ENCODE assay signal across 18 cellular contexts in the genomic region with DNA sequence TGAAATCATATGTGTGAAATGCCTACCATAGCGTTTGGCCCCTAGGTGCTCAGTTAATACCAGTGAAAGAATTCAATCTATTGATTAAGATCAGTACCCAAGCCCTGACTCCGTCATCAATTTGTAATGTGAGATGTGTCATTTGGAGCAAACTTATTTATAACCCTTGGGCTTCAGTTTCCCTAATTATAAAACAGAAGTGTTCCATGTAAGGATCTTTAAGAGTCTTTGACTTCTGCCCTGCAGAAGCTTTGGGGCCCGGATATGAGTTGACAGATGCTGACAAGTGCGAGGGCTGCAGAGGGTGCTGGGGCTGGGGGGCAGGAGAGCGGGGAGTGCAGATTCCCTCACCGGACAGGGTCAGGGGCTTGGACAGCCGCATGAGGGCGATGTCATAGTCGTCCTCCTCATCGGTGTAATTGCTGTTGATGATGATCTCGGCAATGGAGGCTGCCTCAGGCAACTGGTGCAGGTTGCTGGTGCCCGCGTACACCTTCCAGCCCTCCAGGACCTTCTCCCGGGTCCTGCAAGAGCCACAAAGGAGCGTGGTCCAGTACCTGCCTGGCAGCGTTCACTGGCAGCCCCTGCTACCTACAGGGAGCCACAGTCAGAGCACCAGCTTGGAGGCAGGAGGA. TPM values are rescaled to one million over a fixed set of nuclear protein-coding genes. Genes with fewer than 3 reads are reported as not detected.
DNase-seq lines count a peak whose midpoint lies in the region; ATAC-seq and TF ChIP-seq lines count a peak whose summit lies in the region.
"Had no signal": no experiment of that assay in that cellular context is flagged by ENCODE, and none has a peak within 500 bp of the region (broad histone marks: within the 10 kb centered on the region; RNA-seq: fewer than 3 reads in every experiment).

No MANE protein-coding gene starts in this region.

- H3K4me2 ChIP-seq in H9 (ENCODE audit: insufficient read depth, insufficient read length, low read length) (peak overlapping the region; percentile 7), trophoblast cell (ENCODE audit: low read length) (no peak overlapping the region)

- H4K91ac ChIP-seq in H9 (ENCODE audit: insufficient read length, low read depth, low read length) = no peak overlapping the region
- no peak overlapping the region for H4K91ac ChIP-seq in trophoblast cell (ENCODE audit: low read depth, low read length)

- H2BK12ac ChIP-seq in H9 (ENCODE audit: insufficient read length, low read depth, low read length) (no peak overlapping the region), trophoblast cell (ENCODE audit: low read length) (no peak overlapping the region)

- H3K56ac ChIP-seq in H9 (ENCODE audit: insufficient read length, low read depth, low read length) = no peak overlapping the region

- no peaks in the 10 kb centered on the region for H3K27me3 Mint-ChIP-seq in activated CD8-positive, alpha-beta T cell treated with anti-CD3 and anti-CD28 coated beads for 36 hours
- H3K27me3 Mint-ChIP-seq in activated CD8-positive, alpha-beta T cell treated with anti-CD3 and anti-CD28 coated beads, Interleukin-2, amount 10 ng/mL, durations not matched to agents 7 days and 5 days (ENCODE audit: low read depth) = no peaks in the 10 kb centered on the region
- peaks cover 6% of the 10 kb centered on the region for H3K27me3 Mint-ChIP-seq in H9 (ENCODE audit: low read depth)
- no peaks in the 10 kb centered on the region for H3K27me3 Mint-ChIP-seq in activated T-helper 2 cell treated with anti-CD3 and anti-CD28 coated beads, Interferon-gamma antibody, Interleukin-2, Interleukin-4, amounts not matched to agents 10 μg/mL and 5 μg/mL and 100 μg/mL, durations not matched to agents 14 hours and 24 hours and 36 hours (ENCODE audit: low read depth)
- H3K27me3 Mint-ChIP-seq: activated naive CD8-positive, alpha-beta T cell had no signal

- no peak overlapping the region for H2BK15ac ChIP-seq in H9 (ENCODE audit: low read depth, low read length)

- H3K4me1 ChIP-seq in H9 (ENCODE audit: insufficient read depth, low read length) = no peaks in the 10 kb centered on the region
- peaks cover 10 to 19% of the 10 kb centered on the region in 2 experiments for H3K4me1 ChIP-seq in trophoblast cell (ENCODE audit: control insufficient read depth in 1 of 2, insufficient read depth in 2 of 2, low read length in 2 of 2)
- H3K4me1 ChIP-seq: breast epithelium, upper lobe of right lung had no signal

- no peak overlapping the region for H3K14ac ChIP-seq in H9 (ENCODE audit: insufficient read depth, low read length)
- no peak overlapping the region for H3K14ac ChIP-seq in trophoblast cell (ENCODE audit: low read length)

- H3K4me3 Mint-ChIP-seq in activated CD8-positive, alpha-beta T cell treated with anti-CD3 and anti-CD28 coated beads for 36 hours = peak overlapping the region; percentile 63
- H3K4me3 Mint-ChIP-seq in activated CD8-positive, alpha-beta T cell treated with anti-CD3 and anti-CD28 coated beads, Interleukin-2, amount 10 ng/mL, durations not matched to agents 7 days and 5 days = no peak overlapping the region
- no peak overlapping the region for H3K4me3 Mint-ChIP-seq in H9
- peak overlapping the region; percentile 71 for H3K4me3 Mint-ChIP-seq in activated T-helper 2 cell treated with anti-CD3 and anti-CD28 coated beads, Interferon-gamma antibody, Interleukin-2, Interleukin-4, amounts not matched to agents 10 μg/mL and 5 μg/mL and 100 μg/mL, durations not matched to agents 14 hours and 24 hours and 36 hours (ENCODE audit: low read depth)

- H3K27me3 ChIP-seq in H9 (ENCODE audit: insufficient read depth, low read length) (no peaks in the 10 kb centered on the region), trophoblast cell (ENCODE audit: insufficient read depth, low read length) (no peaks in the 10 kb centered on the region)
- H3K27me3 ChIP-seq: breast epithelium, neutrophil, upper lobe of right lung had no signal

- POLR2A ChIA-PET in activated CD8-positive, alpha-beta T cell treated with anti-CD3 and anti-CD28 coated beads for 36 hours (lab: Charles Lee) = interaction anchor here (1.2 kb wide), 1 partner anchor 43 kb away, joined by 3 read pairs; no protein-coding TSS in a partner anchor
- POLR2A ChIA-PET in activated CD8-positive, alpha-beta T cell treated with anti-CD3 and anti-CD28 coated beads, Interleukin-2, amount 10 ng/mL, durations not matched to agents 7 days and 5 days (lab: Charles Lee) = no interaction called here

- no peaks in the 10 kb centered on the region for H3K36me3 Mint-ChIP-seq in activated CD8-positive, alpha-beta T cell treated with anti-CD3 and anti-CD28 coated beads for 36 hours (ENCODE audit: low read depth)
- H3K36me3 Mint-ChIP-seq in activated CD8-positive, alpha-beta T cell treated with anti-CD3 and anti-CD28 coated beads, Interleukin-2, amount 10 ng/mL, durations not matched to agents 7 days and 5 days (ENCODE audit: low read depth) = no peaks in the 10 kb centered on the region
- H3K36me3 Mint-ChIP-seq in H9 (ENCODE audit: insufficient read depth in 1 of 3, low read depth in 3 of 3) = no peaks in the 10 kb centered on the region; a peak in 1 of 7 replicates
- H3K36me3 Mint-ChIP-seq in activated T-helper 2 cell treated with anti-CD3 and anti-CD28 coated beads, Interferon-gamma antibody, Interleukin-2, Interleukin-4, amounts not matched to agents 10 μg/mL and 5 μg/mL and 100 μg/mL, durations not matched to agents 14 hours and 24 hours and 36 hours (ENCODE audit: low read depth) = no peaks in the 10 kb centered on the region
- H3K36me3 Mint-ChIP-seq: activated naive CD8-positive, alpha-beta T cell had no signal

- TF ChIP-seq CTCF in activated CD8-positive, alpha-beta T cell treated with anti-CD3 and anti-CD28 coated beads for 36 hours (IDR thresholded peaks at IDR 0.05) = no peak
- TF ChIP-seq CTCF in H9 (conservative IDR thresholded peaks at IDR 0.05) = peak; percentile 13; the same call in 1 of the 3 replicates

- H2AFZ ChIP-seq in H9 (ENCODE audit: low read length) (no peak overlapping the region), trophoblast cell (ENCODE audit: insufficient read depth, low read length, poor library complexity) (no peak overlapping the region)

- H4K5ac ChIP-seq in H9 (ENCODE audit: insufficient read length, low read depth, low read length) = no peak overlapping the region

- CTCF ChIA-PET in activated CD8-positive, alpha-beta T cell treated with anti-CD3 and anti-CD28 coated beads for 36 hours (lab: Charles Lee) = interaction anchor here (1.1 to 3.8 kb wide), 5 partner anchors 11 to 147 kb away, joined by 3 to 21 read pairs (median 5); no protein-coding TSS in a partner anchor
- CTCF ChIA-PET in activated CD8-positive, alpha-beta T cell treated with anti-CD3 and anti-CD28 coated beads, Interleukin-2, amount 10 ng/mL, durations not matched to agents 7 days and 5 days (lab: Charles Lee) = interaction anchor here (1.2 to 6.9 kb wide), 6 partner anchors 8 to 145 kb away, joined by 3 to 35 read pairs (median 6); no protein-coding TSS in a partner anchor

- no peak overlapping the region for H3K18ac ChIP-seq in H9 (ENCODE audit: insufficient read length, low read depth, low read length)
- no peak overlapping the region for H3K18ac ChIP-seq in trophoblast cell (ENCODE audit: low read length)

- H3K4me1 Mint-ChIP-seq in activated CD8-positive, alpha-beta T cell treated with anti-CD3 and anti-CD28 coated beads for 36 hours (ENCODE audit: low read depth) = peaks cover 17% of the 10 kb centered on the region
- H3K4me1 Mint-ChIP-seq in activated CD8-positive, alpha-beta T cell treated with anti-CD3 and anti-CD28 coated beads, Interleukin-2, amount 10 ng/mL, durations not matched to agents 7 days and 5 days (ENCODE audit: low read depth) = peaks cover 29% of the 10 kb centered on the region
- H3K4me1 Mint-ChIP-seq in H9 = peaks cover 9 to 16% of the 10 kb centered on the region in 2 experiments
- peaks cover 28% of the 10 kb centered on the region for H3K4me1 Mint-ChIP-seq in activated T-helper 2 cell treated with anti-CD3 and anti-CD28 coated beads, Interferon-gamma antibody, Interleukin-2, Interleukin-4, amounts not matched to agents 10 μg/mL and 5 μg/mL and 100 μg/mL, durations not matched to agents 14 hours and 24 hours and 36 hours (ENCODE audit: low read depth)

- H4K8ac ChIP-seq in H9 (replicated peaks; ENCODE audit: insufficient read length, low read depth, low read length) (no peak overlapping the region), trophoblast cell (ENCODE audit: low read depth, low read length) (no peak overlapping the region)

- no peak overlapping the region for H2AK5ac ChIP-seq in H9 (ENCODE audit: insufficient read length, low read length)
- no peak overlapping the region for H2AK5ac ChIP-seq in trophoblast cell (ENCODE audit: low read length)

- no CpG with 5 or more reads among the region's 16 CpGs for WGBS in H9 (ENCODE audit: extremely low coverage, insufficient read length, low lambda C conversion rate)
- no CpG with 5 or more reads among the region's 16 CpGs for WGBS in trophoblast cell (ENCODE audit: extremely low coverage, insufficient coverage, insufficient read length)

- no peak overlapping the region for H2BK5ac ChIP-seq in H9 (ENCODE audit: insufficient read length, low read length)
- H2BK5ac ChIP-seq in trophoblast cell (ENCODE audit: low read depth, low read length, poor library complexity) = no peak overlapping the region

- no peak overlapping the region for H3K23ac ChIP-seq in H9 (ENCODE audit: insufficient read length, low read depth, low read length)
- no peak overlapping the region for H3K23ac ChIP-seq in trophoblast cell (ENCODE audit: low read length)

- H3K79me2 ChIP-seq in H9 (ENCODE audit: insufficient read depth, low read length) = no peaks in the 10 kb centered on the region
- H3K79me2 ChIP-seq in trophoblast cell (ENCODE audit: control insufficient read depth, insufficient read depth, low read length, poor library complexity) = no peaks in the 10 kb centered on the region

- intact Hi-C loops in activated CD8-positive, alpha-beta T cell treated with anti-CD3 and anti-CD28 coated beads for 36 hours (cut with micrococcal nuclease) = no loop called here
- intact Hi-C loops in activated T-helper 2 cell treated with anti-CD3 and anti-CD28 coated beads, Interferon-gamma antibody, Interleukin-2, Interleukin-4, amounts not matched to agents 10 μg/mL and 5 μg/mL and 100 μg/mL, durations not matched to agents 14 hours and 24 hours and 36 hours (cut with micrococcal nuclease) = loop anchor here (5.0 kb wide), 2 partner anchors 39 to 79 kb away; a partner anchor contains a TSS

- H3K36me3 ChIP-seq in trophoblast cell (ENCODE audit: control insufficient read depth in 1 of 2, insufficient read depth in 2 of 2, low read length in 2 of 2) = no peaks in the 10 kb centered on the region
- H3K36me3 ChIP-seq: breast epithelium, neutrophil, upper lobe of right lung had no signal

- H2BK20ac ChIP-seq in H9 (ENCODE audit: low read depth, low read length, poor library complexity, severe bottlenecking) = no peak overlapping the region

- H4K20me1 ChIP-seq in H9 (ENCODE audit: control insufficient read depth, insufficient read depth, insufficient read length) = no peaks in the 10 kb centered on the region

- H3K27ac Mint-ChIP-seq in activated CD8-positive, alpha-beta T cell treated with anti-CD3 and anti-CD28 coated beads for 36 hours = no peak overlapping the region
- no peak overlapping the region for H3K27ac Mint-ChIP-seq in activated CD8-positive, alpha-beta T cell treated with anti-CD3 and anti-CD28 coated beads, Interleukin-2, amount 10 ng/mL, durations not matched to agents 7 days and 5 days
- no peak overlapping the region; a peak in 1 of 7 replicates for H3K27ac Mint-ChIP-seq in H9
- peak overlapping the region; percentile 88 for H3K27ac Mint-ChIP-seq in activated T-helper 2 cell treated with anti-CD3 and anti-CD28 coated beads, Interferon-gamma antibody, Interleukin-2, Interleukin-4, amounts not matched to agents 10 μg/mL and 5 μg/mL and 100 μg/mL, durations not matched to agents 14 hours and 24 hours and 36 hours

- no peak for DNase-seq in activated CD8-positive, alpha-beta T cell treated with anti-CD3 and anti-CD28 coated beads for 36 hours
- no peak for DNase-seq in activated CD8-positive, alpha-beta T cell treated with anti-CD3 and anti-CD28 coated beads, Interleukin-2, amount 10 ng/mL, durations not matched to agents 7 days and 5 days
- DNase-seq in H9 = no peak
- no peak for DNase-seq in activated T-helper 2 cell treated with anti-CD3 and anti-CD28 coated beads, Interferon-gamma antibody, Interleukin-2, Interleukin-4, amounts not matched to agents 10 μg/mL and 5 μg/mL and 100 μg/mL, durations not matched to agents 14 hours and 24 hours and 36 hours (ENCODE audit: low spot score)
- DNase-seq in trophoblast cell = peak; percentile 68 to 80
- DNase-seq in NCI-H1092 treated with DMSO at 0.1 percent for 48 hours (lab: John Stamatoyannopoulos, UW) = no peak
- no peak for DNase-seq in stimulated activated CD4-positive, alpha-beta T cell treated with anti-CD3 and anti-CD28 coated beads, Interleukin-4, amount 100 ng/mL, for 24 hours
- DNase-seq: foreskin fibroblast; SHP77; stimulated activated naive CD4-positive, alpha-beta T cell; upper lobe of right lung had no signal

- H3K9me3 ChIP-seq in H9 (ENCODE audit: control insufficient read depth, low read depth, low read length) = no peaks in the 10 kb centered on the region
- no peaks in the 10 kb centered on the region for H3K9me3 ChIP-seq in trophoblast cell (ENCODE audit: insufficient read depth, low read depth, low read length)
- H3K9me3 ChIP-seq: breast epithelium, neutrophil, upper lobe of right lung had no signal

- no peak for ATAC-seq in activated CD8-positive, alpha-beta T cell treated with anti-CD3 and anti-CD28 coated beads for 36 hours
- no peak for ATAC-seq in activated CD8-positive, alpha-beta T cell treated with anti-CD3 and anti-CD28 coated beads, Interleukin-2, amount 10 ng/mL, durations not matched to agents 7 days and 5 days
- no peak for ATAC-seq in GM18868 (IDR thresholded peaks at IDR 0.05; ENCODE audit: unreplicated experiment)
- ATAC-seq: upper lobe of right lung had no signal

- H3K9me3 Mint-ChIP-seq in activated CD8-positive, alpha-beta T cell treated with anti-CD3 and anti-CD28 coated beads for 36 hours = no peaks in the 10 kb centered on the region
- H3K9me3 Mint-ChIP-seq in activated CD8-positive, alpha-beta T cell treated with anti-CD3 and anti-CD28 coated beads, Interleukin-2, amount 10 ng/mL, durations not matched to agents 7 days and 5 days (ENCODE audit: insufficient read depth) = no peaks in the 10 kb centered on the region
- H3K9me3 Mint-ChIP-seq in H9 = no peaks in the 10 kb centered on the region
- no peaks in the 10 kb centered on the region for H3K9me3 Mint-ChIP-seq in activated T-helper 2 cell treated with anti-CD3 and anti-CD28 coated beads, Interferon-gamma antibody, Interleukin-2, Interleukin-4, amounts not matched to agents 10 μg/mL and 5 μg/mL and 100 μg/mL, durations not matched to agents 14 hours and 24 hours and 36 hours

- H3K9ac ChIP-seq in H9 (ENCODE audit: extremely low read depth, insufficient read length, low read length) (no peak overlapping the region), trophoblast cell (ENCODE audit: low read length) (no peak overlapping the region)

- H3K23me2 ChIP-seq in H9 (ENCODE audit: insufficient read length, low read depth, low read length, poor library complexity, severe bottlenecking) = no peaks in the 10 kb centered on the region

- H3K4ac ChIP-seq in H9 (ENCODE audit: low read depth, low read length) (no peak overlapping the region), trophoblast cell (ENCODE audit: low read depth, low read length) (no peak overlapping the region)

- H3K4me3 ChIP-seq in trophoblast cell (ENCODE audit: low read depth, low read length) = no peak overlapping the region
- H3K4me3 ChIP-seq: breast epithelium, upper lobe of right lung had no signal

- H3K79me1 ChIP-seq in H9 (ENCODE audit: insufficient read depth, low read depth, low read length, poor library complexity, severe bottlenecking) (no peaks in the 10 kb centered on the region), trophoblast cell (ENCODE audit: low read length) (peaks cover 2% of the 10 kb centered on the region)

- no peak overlapping the region for H3T11ph ChIP-seq in H9 (ENCODE audit: low read length)

- H2BK120ac ChIP-seq in H9 (ENCODE audit: low read depth, low read length, poor library complexity, severe bottlenecking) (no peak overlapping the region), trophoblast cell (ENCODE audit: insufficient read depth, low read length, poor library complexity) (no peak overlapping the region)

- no peak overlapping the region for H4K12ac ChIP-seq in trophoblast cell (ENCODE audit: low read depth, low read length)

- H3K27ac ChIP-seq in H9 (ENCODE audit: insufficient read length, low read depth, low read length) (no peak overlapping the region), trophoblast cell (ENCODE audit: low read depth, low read length) (no peak overlapping the region)
- H3K27ac ChIP-seq: neutrophil, upper lobe of right lung had no signal

RNA-seq across cellular contexts. Expression of a gene that starts 20.8 kb away (rescaled TPM):
- total RNA-seq in activated CD8-positive, alpha-beta T cell treated with anti-CD3 and anti-CD28 coated beads for 36 hours = 1 to 10 TPM; 3.5 to 4.7 TPM
- 1 to 10 TPM; 1.8 to 2.5 TPM for total RNA-seq in activated CD8-positive, alpha-beta T cell treated with anti-CD3 and anti-CD28 coated beads, Interleukin-2, amount 10 ng/mL, durations not matched to agents 7 days and 5 days
- total RNA-seq in H9 (2021) = 0.35 and 0.50 TPM in 2 replicates
- total RNA-seq in activated T-helper 2 cell treated with anti-CD3 and anti-CD28 coated beads, Interferon-gamma antibody, Interleukin-2, Interleukin-4, amounts not matched to agents 10 μg/mL and 5 μg/mL and 100 μg/mL, durations not matched to agents 14 hours and 24 hours and 36 hours = 2.7 and 5.3 TPM in 2 replicates
- polyA plus RNA-seq in trophoblast cell (2013) = 4.0 and 4.1 TPM in 2 replicates
- total RNA-seq: HT1080, M059J, skeletal muscle tissue had no signal

RNA-seq across cellular contexts. Expression of a gene that starts 31.9 kb away (rescaled TPM):
- not detected for total RNA-seq in activated CD8-positive, alpha-beta T cell treated with anti-CD3 and anti-CD28 coated beads for 36 hours
- total RNA-seq in activated CD8-positive, alpha-beta T cell treated with anti-CD3 and anti-CD28 coated beads, Interleukin-2, amount 10 ng/mL, durations not matched to agents 7 days and 5 days = under 1 TPM in 1 of 2 experiments, not detected in 1; 0.24 TPM
- total RNA-seq in H9 (2021) = 16.3 and 18.3 TPM in 2 replicates
- 0.11 and 0.18 TPM in 2 replicates for total RNA-seq in activated T-helper 2 cell treated with anti-CD3 and anti-CD28 coated beads, Interferon-gamma antibody, Interleukin-2, Interleukin-4, amounts not matched to agents 10 μg/mL and 5 μg/mL and 100 μg/mL, durations not matched to agents 14 hours and 24 hours and 36 hours
- polyA plus RNA-seq in trophoblast cell (2013) = 4.7 TPM in 2 replicates

Comparison
In these comparisons a context has a peak if more than half of its experiments do, and no peak if none do; other contexts are left out.
1. H3K4me3 Mint-ChIP-seq: peak in activated CD8-positive, alpha-beta T cell treated with anti-CD3 and anti-CD28 coated beads for 36 hours (single experiment) and activated T-helper 2 cell treated with anti-CD3 and anti-CD28 coated beads, Interferon-gamma antibody, Interleukin-2, Interleukin-4, amounts not matched to agents 10 μg/mL and 5 μg/mL and 100 μg/mL, durations not matched to agents 14 hours and 24 hours and 36 hours (single experiment); none in activated CD8-positive, alpha-beta T cell treated with anti-CD3 and anti-CD28 coated beads, Interleukin-2, amount 10 ng/mL, durations not matched to agents 7 days and 5 days (single experiment) and H9 (0 of 2).
2. DNase-seq: peak in trophoblast cell (2 of 2); none in activated CD8-positive, alpha-beta T cell treated with anti-CD3 and anti-CD28 coated beads for 36 hours (single experiment), activated CD8-positive, alpha-beta T cell treated with anti-CD3 and anti-CD28 coated beads, Interleukin-2, amount 10 ng/mL, durations not matched to agents 7 days and 5 days (single experiment), H9 (single experiment), activated T-helper 2 cell treated with anti-CD3 and anti-CD28 coated beads, Interferon-gamma antibody, Interleukin-2, Interleukin-4, amounts not matched to agents 10 μg/mL and 5 μg/mL and 100 μg/mL, durations not matched to agents 14 hours and 24 hours and 36 hours (single experiment), NCI-H1092 treated with DMSO at 0.1 percent for 48 hours (single experiment) and stimulated activated CD4-positive, alpha-beta T cell treated with anti-CD3 and anti-CD28 coated beads, Interleukin-4, amount 100 ng/mL, for 24 hours (single experiment).
3. RNA of a gene that starts 31.9 kb away (total RNA-seq): 16.3 to 18.3 TPM in H9; 0.24 TPM in activated CD8-positive, alpha-beta T cell treated with anti-CD3 and anti-CD28 coated beads, Interleukin-2, amount 10 ng/mL, durations not matched to agents 7 days and 5 days, 0.11 to 0.18 TPM in activated T-helper 2 cell treated with anti-CD3 and anti-CD28 coated beads, Interferon-gamma antibody, Interleukin-2, Interleukin-4, amounts not matched to agents 10 μg/mL and 5 μg/mL and 100 μg/mL, durations not matched to agents 14 hours and 24 hours and 36 hours and not detected in activated CD8-positive, alpha-beta T cell treated with anti-CD3 and anti-CD28 coated beads for 36 hours; every median in the first group is over 10 times any median in the second.